ENCODE assay signal across 17 cellular contexts in the genomic region with DNA sequence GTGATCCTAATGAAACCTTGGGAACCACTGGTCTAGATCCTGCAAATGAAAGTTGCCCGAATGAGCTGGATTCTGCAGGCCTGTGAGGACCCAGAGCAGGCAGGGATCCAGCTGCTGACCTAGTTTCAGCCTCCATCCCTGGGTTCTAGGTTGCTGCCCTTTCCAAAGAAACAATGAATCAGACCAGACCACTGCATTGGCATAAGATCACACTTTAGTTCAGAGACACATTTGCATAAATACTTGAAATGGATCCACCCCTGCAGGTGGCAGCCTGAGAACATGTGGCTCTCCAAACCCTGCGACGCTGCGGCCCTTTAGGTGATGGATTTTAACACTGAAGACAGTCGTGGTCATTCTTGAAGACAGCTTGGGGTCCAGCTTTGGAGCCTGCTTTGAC. TPM values are rescaled to one million over a fixed set of nuclear protein-coding genes. Genes with fewer than 3 reads are reported as not detected.
A peak's percentile ranks its signal among the peaks of the same experiment; 100 is the strongest.
DNase-seq lines count a peak whose midpoint lies in the region; ATAC-seq and TF ChIP-seq lines count a peak whose summit lies in the region.
"Had no signal": no experiment of that assay in that cellular context is flagged by ENCODE, and none has a peak within 500 bp of the region (broad histone marks: within the 10 kb centered on the region; RNA-seq: fewer than 3 reads in every experiment).

No MANE protein-coding gene starts in this region.

- H3K27me3 ChIP-seq in H9 (ENCODE audit: insufficient read depth, low read length) (no peaks in the 10 kb centered on the region), stomach (peaks cover 0 to 9% (median 6%) of the 10 kb centered on the region in 3 donors), upper lobe of right lung (no peaks in the 10 kb centered on the region)

- H2AFZ ChIP-seq in H9 (ENCODE audit: low read length), result no peak overlapping the region

- ATAC-seq in HG02852 (IDR thresholded peaks at IDR 0.05; ENCODE audit: unreplicated experiment), result no peak
- no peak for ATAC-seq in upper lobe of right lung
- ATAC-seq: A549 had no signal

- H3K56ac ChIP-seq in H9 (ENCODE audit: insufficient read length, low read depth, low read length), result no peak overlapping the region

- H3K4me2 ChIP-seq in H9 (ENCODE audit: insufficient read depth, insufficient read length, low read length), result no peak overlapping the region
- H3K4me2 ChIP-seq: A549 had no signal

- TF ChIP-seq POLR2A in stomach (IDR thresholded peaks at IDR 0.05), result no peak

- no peak overlapping the region for H4K8ac ChIP-seq in H9 (replicated peaks; ENCODE audit: insufficient read length, low read depth, low read length)

- H3K4ac ChIP-seq in H9 (ENCODE audit: low read depth, low read length), result no peak overlapping the region; the same call in 1 of the 2 replicates

- no peak overlapping the region for H3K23ac ChIP-seq in H9 (ENCODE audit: insufficient read length, low read depth, low read length)

- no peaks in the 10 kb centered on the region for H4K20me1 ChIP-seq in H9 (ENCODE audit: control insufficient read depth, insufficient read depth, insufficient read length)

- H3K27ac Mint-ChIP-seq in H9 (peak overlapping the region; percentile 55 to 96 (median 58); a peak in 5 of 7 replicates), progenitor cell of endocrine pancreas (no peak overlapping the region)

- H3K79me1 ChIP-seq in H9 (ENCODE audit: insufficient read depth, low read depth, low read length, poor library complexity, severe bottlenecking), result no peaks in the 10 kb centered on the region

- H3K27me3 Mint-ChIP-seq in H9 (ENCODE audit: low read depth) (peaks cover 26% of the 10 kb centered on the region), progenitor cell of endocrine pancreas (peaks cover 30% of the 10 kb centered on the region)

- no peak overlapping the region for H2BK20ac ChIP-seq in H9 (ENCODE audit: low read depth, low read length, poor library complexity, severe bottlenecking)

- H2BK15ac ChIP-seq in H9 (ENCODE audit: low read depth, low read length), result no peak overlapping the region

- H4K5ac ChIP-seq in H9 (ENCODE audit: insufficient read length, low read depth, low read length), result peak overlapping the region; percentile 22

- H2AK5ac ChIP-seq in H9 (ENCODE audit: insufficient read length, low read length), result no peak overlapping the region

- H2BK120ac ChIP-seq in H9 (ENCODE audit: low read depth, low read length, poor library complexity, severe bottlenecking), result no peak overlapping the region

- H3K23me2 ChIP-seq in H9 (ENCODE audit: insufficient read length, low read depth, low read length, poor library complexity, severe bottlenecking), result no peaks in the 10 kb centered on the region

- no peak overlapping the region for H3K4me3 Mint-ChIP-seq in H9
- H3K4me3 Mint-ChIP-seq in progenitor cell of endocrine pancreas (ENCODE audit: low read depth), result no peak overlapping the region

- H3T11ph ChIP-seq in H9 (ENCODE audit: low read length), result no peak overlapping the region

- no peak overlapping the region for H2BK5ac ChIP-seq in H9 (ENCODE audit: insufficient read length, low read length)

- no peaks in the 10 kb centered on the region for H3K9me3 Mint-ChIP-seq in H9
- H3K9me3 Mint-ChIP-seq in progenitor cell of endocrine pancreas (ENCODE audit: low read depth), result no peaks in the 10 kb centered on the region

- intact Hi-C loops in stomach (cut with DNase I; ENCODE audit: low total_unique reads), result no loop called here
- intact Hi-C loops in upper lobe of right lung (cut with DNase I), result no loop called here

- no peak overlapping the region for H3K9ac ChIP-seq in H9 (ENCODE audit: extremely low read depth, insufficient read length, low read length)

- H3K36me3 ChIP-seq in stomach (peaks cover 0 to 9% (median 3%) of the 10 kb centered on the region in 4 donors), upper lobe of right lung (no peaks in the 10 kb centered on the region)

- no peak for TF ChIP-seq EP300 in stomach (IDR thresholded peaks at IDR 0.05)

- no peak overlapping the region for H2BK12ac ChIP-seq in H9 (ENCODE audit: insufficient read length, low read depth, low read length)

- H3K4me1 Mint-ChIP-seq in H9, result peaks cover 54 to 71% of the 10 kb centered on the region in 2 experiments
- H3K4me1 Mint-ChIP-seq in progenitor cell of endocrine pancreas (ENCODE audit: low read depth), result peaks cover 4% of the 10 kb centered on the region

- DNase-seq in H9 (peak; percentile 52), NCI-H526 (lab: John Stamatoyannopoulos, UW) (peak; percentile 34 to 83), fibroblast of mammary gland (ENCODE audit: low read depth) (peak; percentile 37), stomach (no peak), progenitor cell of endocrine pancreas (ENCODE audit: low spot score, unreplicated experiment) (no peak), upper lobe of right lung (no peak)
- DNase-seq: KG1, NCI-H1417, NCI-H1930, NCI-H2171 treated with DMSO at 0.1 percent for 48 hours, NCI-H510A, RPMI8226 had no signal

- peaks cover 13% of the 10 kb centered on the region; the same call in 1 of the 2 replicates for H3K4me1 ChIP-seq in H9 (ENCODE audit: insufficient read depth, low read length)
- peaks cover 0 to 52% (median 19%) of the 10 kb centered on the region in 4 donors for H3K4me1 ChIP-seq in stomach
- peaks cover 10% of the 10 kb centered on the region for H3K4me1 ChIP-seq in upper lobe of right lung

- H3K27ac ChIP-seq in H9 (ENCODE audit: insufficient read length, low read depth, low read length), result peak overlapping the region; percentile 40
- H3K27ac ChIP-seq in stomach, result peak overlapping the region in 3 of 5 donors; percentile 75 to 86 (median 76)
- no peak overlapping the region for H3K27ac ChIP-seq in upper lobe of right lung
- H3K27ac ChIP-seq: A549, C4-2B, HL-60 had no signal

- H3K14ac ChIP-seq in H9 (ENCODE audit: insufficient read depth, low read length), result no peak overlapping the region

- peak overlapping the region; percentile 33 for H3K18ac ChIP-seq in H9 (ENCODE audit: insufficient read length, low read depth, low read length)

- H3K36me3 Mint-ChIP-seq in H9 (ENCODE audit: insufficient read depth in 1 of 3, low read depth in 3 of 3), result peaks cover 3 to 15% (median 4%) of the 10 kb centered on the region in 3 experiments; a peak in 3 of 7 replicates
- no peaks in the 10 kb centered on the region for H3K36me3 Mint-ChIP-seq in progenitor cell of endocrine pancreas (ENCODE audit: insufficient read depth)

- H3K79me2 ChIP-seq in H9 (ENCODE audit: insufficient read depth, low read length), result no peaks in the 10 kb centered on the region

- WGBS in H9 (ENCODE audit: extremely low coverage, insufficient read length, low lambda C conversion rate), result no CpG with 5 or more reads among the region's 5 CpGs
- WGBS in stomach, 5 donors, result 68 to 81% (median 79%) methylated on average over 5 of the region's 5 CpGs

- peak overlapping the region; percentile 82 for H4K91ac ChIP-seq in H9 (ENCODE audit: insufficient read length, low read depth, low read length)

- H3K4me3 ChIP-seq in fibroblast of mammary gland (ENCODE audit: control insufficient read depth, low read depth, low read length), result no peak overlapping the region
- no peak overlapping the region for H3K4me3 ChIP-seq in stomach
- no peak overlapping the region for H3K4me3 ChIP-seq in upper lobe of right lung
- H3K4me3 ChIP-seq: A549 had no signal

- no peaks in the 10 kb centered on the region for H3K9me3 ChIP-seq in H9 (ENCODE audit: control insufficient read depth, low read depth, low read length)
- H3K9me3 ChIP-seq in stomach, result no peaks in the 10 kb centered on the region
- H3K9me3 ChIP-seq in upper lobe of right lung, result no peaks in the 10 kb centered on the region
- H3K9me3 ChIP-seq: A549 had no signal

- TF ChIP-seq CTCF in H9 (conservative IDR thresholded peaks at IDR 0.05) (no peak), fibroblast of mammary gland (conservative IDR thresholded peaks at IDR 0.05; ENCODE audit: control insufficient read depth, insufficient read depth, low read depth, low read length) (no peak), stomach (IDR thresholded peaks at IDR 0.05) (no peak), progenitor cell of endocrine pancreas (IDR thresholded peaks at IDR 0.05; ENCODE audit: unreplicated experiment) (no peak), upper lobe of right lung (IDR thresholded peaks at IDR 0.05) (no peak)

RNA-seq across cellular contexts. Expression of a gene that starts 23.7 kb away (rescaled TPM):
- total RNA-seq in H9 (2021), result 4.9 and 5.0 TPM in 2 replicates
- 10 to 100 TPM in 2 of 5 donors, 1 to 10 TPM in 2, under 1 TPM in 1; 0.58 to 24.1 (median 4.6) TPM for total RNA-seq in stomach
- 10 to 100 TPM in 1 of 3 donors, 1 to 10 TPM in 2; 3.5 to 11.9 (median 4.9) TPM for polyA plus RNA-seq in stomach
- 0.22 and 0.40 TPM in 2 replicates for total RNA-seq in progenitor cell of endocrine pancreas
- 39.1 TPM for total RNA-seq in upper lobe of right lung
- total RNA-seq: OCI-LY7 had no signal

RNA-seq across cellular contexts. Expression of a gene that starts 43.7 kb away (rescaled TPM):
- total RNA-seq in H9 (2021) (1.3 and 1.5 TPM in 2 replicates), stomach (10 to 100 TPM in 2 of 5 donors, 1 to 10 TPM in 3; 1.4 to 23.5 (median 2.2) TPM), progenitor cell of endocrine pancreas (1.2 TPM in 2 replicates), upper lobe of right lung (8.2 TPM)
- 1 to 10 TPM; 2.0 to 4.3 (median 2.5) TPM for polyA plus RNA-seq in stomach
- total RNA-seq: OCI-LY7 had no signal

Comparison
In these comparisons a context has a peak if more than half of its experiments do, and no peak if none do; other contexts are left out.
1. DNase-seq: peak in H9 (single experiment), NCI-H526 (2 of 2) and fibroblast of mammary gland (single experiment); none in stomach (single experiment), progenitor cell of endocrine pancreas (single experiment) and upper lobe of right lung (single experiment).